In the genomic region with DNA sequence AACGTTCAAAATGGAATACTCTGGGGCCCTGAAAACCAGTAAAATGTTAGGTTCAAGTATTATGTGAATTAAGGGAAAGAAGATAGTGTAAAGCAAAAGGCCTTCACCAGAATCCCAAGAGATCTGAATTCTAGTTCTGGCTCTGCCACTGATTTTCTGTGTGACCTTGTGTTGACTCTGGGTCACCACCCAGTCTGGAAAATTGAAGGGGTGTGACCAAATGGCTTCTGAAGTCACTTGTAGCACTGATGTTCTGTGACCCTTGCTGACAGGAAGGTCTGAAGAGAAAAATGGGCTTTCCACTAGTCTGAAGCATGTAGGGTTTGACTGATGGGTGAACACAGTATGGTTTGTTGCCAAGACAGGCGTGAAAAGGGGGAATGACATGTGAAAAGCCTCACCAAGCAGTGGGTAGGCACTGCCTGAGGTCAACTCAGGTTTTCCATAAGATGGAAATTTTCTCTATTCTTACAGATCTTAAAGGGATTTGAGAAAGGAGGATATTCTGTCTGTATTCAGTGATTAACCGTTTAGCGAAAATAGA, we compare ENCODE assay signal across 1 cellular context.
TF ChIP-seq lines count a peak whose summit lies in the region.

No MANE protein-coding gene starts in this region.

TF ChIP-seq in GM12878, 131 proteins besides CTCF, POLR2A, EP300 and RAD21:
- TF ChIP-seq POLR2AphosphoS5 (IDR thresholded peaks at IDR 0.05; ENCODE audit: low read length): peak; percentile 44; the same call in 1 of the 2 replicates
- no peak for TF ChIP-seq ZNF274 (IDR thresholded peaks at IDR 0.05; ENCODE audit: insufficient read depth, insufficient read length)
